24 cellular contexts compared by ENCODE assay signal in genomic region chr17:62751350-62751691, GRCh38. TPM values are rescaled to one million over a fixed set of nuclear protein-coding genes. Genes with fewer than 3 reads are reported as not detected.
"Had no signal": no experiment of that assay in that cellular context is flagged by ENCODE, and none has a peak within 500 bp of the region (broad histone marks: within the 10 kb centered on the region; RNA-seq: fewer than 3 reads in every experiment).

No MANE protein-coding gene starts in this region.

- DNase-seq: activated CD4-positive, alpha-beta T cell treated with anti-CD3 and anti-CD28 coated beads for 36 hours; activated CD4-positive, alpha-beta T cell treated with anti-CD3 and anti-CD28 coated beads, Interleukin-2, amount 50 U/mL, for 1 hour; activated CD8-positive, alpha-beta memory T cell treated with anti-CD3 and anti-CD28 coated beads, Interleukin-2, amount 50 U/mL, for 4 hours; activated CD8-positive, alpha-beta T cell treated with anti-CD3 and anti-CD28 coated beads for 36 hours; activated naive CD4-positive, alpha-beta T cell treated with anti-CD3 and anti-CD28 coated beads, Interleukin-2, amount 50 U/mL, for 16 hours; activated naive CD8-positive, alpha-beta T cell treated with anti-CD3 and anti-CD28 coated beads, Interleukin-2, amount 10 ng/mL, durations not matched to agents 7 days and 5 days; activated T-cell treated with anti-CD3 and anti-CD28 coated beads, Interleukin-2, amount 50 U/mL, for 72 hours; adrenal gland; central memory CD4-positive, alpha-beta T cell; Kasumi-1; NCI-H1105 treated with DMSO at 0.1 percent for 48 hours; NCI-H1436 treated with DMSO at 0.1 percent for 48 hours; NCI-H187; NCI-H510A treated with DMSO at 0.1 percent for 48 hours; NK-92 treated with Interleukin-12 subunit alpha and Interleukin-12 subunit beta, amount 100 ng/mL, for 24 hours; OCI-M1; Peyer's patch; Right ventricle myocardium superior; T-helper 1 cell had no signal

- H3K4me2 ChIP-seq: SK-N-SH had no signal

- H3K36me3 ChIP-seq: adrenal gland, Peyer's patch, SJCRH30 had no signal

- H3K27ac Mint-ChIP-seq: activated CD4-positive, alpha-beta T cell treated with anti-CD3 and anti-CD28 coated beads for 36 hours; activated CD8-positive, alpha-beta T cell treated with anti-CD3 and anti-CD28 coated beads for 36 hours; activated naive CD8-positive, alpha-beta T cell treated with anti-CD3 and anti-CD28 coated beads, Interleukin-2, amount 10 ng/mL, durations not matched to agents 7 days and 5 days; activated T-cell treated with anti-CD3 and anti-CD28 coated beads, Interleukin-2, amount 50 U/mL, for 72 hours had no signal

- H3K4me1 ChIP-seq: adrenal gland, Peyer's patch, SJCRH30 had no signal

- H3K4me3 ChIP-seq: adrenal gland, Peyer's patch, SJCRH30 had no signal

- H3K9me3 Mint-ChIP-seq: activated CD8-positive, alpha-beta T cell treated with anti-CD3 and anti-CD28 coated beads for 36 hours; activated naive CD8-positive, alpha-beta T cell treated with anti-CD3 and anti-CD28 coated beads, Interleukin-2, amount 10 ng/mL, durations not matched to agents 7 days and 5 days; activated T-cell treated with anti-CD3 and anti-CD28 coated beads, Interleukin-2, amount 50 U/mL, for 72 hours had no signal

- H3K9me3 ChIP-seq: adrenal gland, Peyer's patch, SJCRH30, SK-N-SH had no signal

- H3K9ac ChIP-seq: SK-N-SH had no signal

- H3K27me3 Mint-ChIP-seq: activated CD4-positive, alpha-beta T cell treated with anti-CD3 and anti-CD28 coated beads for 36 hours; activated CD8-positive, alpha-beta T cell treated with anti-CD3 and anti-CD28 coated beads for 36 hours had no signal

- H3K27me3 ChIP-seq: adrenal gland, Peyer's patch had no signal

- ATAC-seq: activated CD4-positive, alpha-beta T cell treated with anti-CD3 and anti-CD28 coated beads for 36 hours; activated CD8-positive, alpha-beta T cell treated with anti-CD3 and anti-CD28 coated beads for 36 hours; activated T-cell treated with anti-CD3 and anti-CD28 coated beads, Interleukin-2, amount 50 U/mL, for 72 hours had no signal

- H3K9me2 ChIP-seq: SK-N-SH had no signal

- H3K4me1 Mint-ChIP-seq: activated CD4-positive, alpha-beta T cell treated with anti-CD3 and anti-CD28 coated beads for 36 hours; activated naive CD8-positive, alpha-beta T cell treated with anti-CD3 and anti-CD28 coated beads, Interleukin-2, amount 10 ng/mL, durations not matched to agents 7 days and 5 days had no signal

- H3K4me3 Mint-ChIP-seq: activated CD4-positive, alpha-beta T cell treated with anti-CD3 and anti-CD28 coated beads for 36 hours; activated CD8-positive, alpha-beta T cell treated with anti-CD3 and anti-CD28 coated beads for 36 hours; activated naive CD8-positive, alpha-beta T cell treated with anti-CD3 and anti-CD28 coated beads, Interleukin-2, amount 10 ng/mL, durations not matched to agents 7 days and 5 days; activated T-cell treated with anti-CD3 and anti-CD28 coated beads, Interleukin-2, amount 50 U/mL, for 72 hours had no signal

- H3K27ac ChIP-seq: adrenal gland, Peyer's patch, SJCRH30, VCaP had no signal

- H3K36me3 Mint-ChIP-seq: activated naive CD8-positive, alpha-beta T cell treated with anti-CD3 and anti-CD28 coated beads, Interleukin-2, amount 10 ng/mL, durations not matched to agents 7 days and 5 days had no signal

RNA-seq across cellular contexts. Expression of gene MARCHF10, which starts 56.8 kb away (rescaled TPM):
- total RNA-seq: activated CD4-positive, alpha-beta T cell treated with anti-CD3 and anti-CD28 coated beads for 36 hours; activated CD8-positive, alpha-beta T cell treated with anti-CD3 and anti-CD28 coated beads for 36 hours; activated T-cell treated with anti-CD3 and anti-CD28 coated beads, Interleukin-2, amount 50 U/mL, for 72 hours; adrenal gland; bronchial epithelial cell; Peyer's patch; Right ventricle myocardium superior; SJCRH30; T-helper 2 cell treated with Interferon-gamma antibody and Interleukin-4, amounts not matched to agents 100 ng/mL and 5 ng/mL, for 36 hours had no signal
